Comparison of ENCODE assay signal across 26 cellular contexts in the genomic region with DNA sequence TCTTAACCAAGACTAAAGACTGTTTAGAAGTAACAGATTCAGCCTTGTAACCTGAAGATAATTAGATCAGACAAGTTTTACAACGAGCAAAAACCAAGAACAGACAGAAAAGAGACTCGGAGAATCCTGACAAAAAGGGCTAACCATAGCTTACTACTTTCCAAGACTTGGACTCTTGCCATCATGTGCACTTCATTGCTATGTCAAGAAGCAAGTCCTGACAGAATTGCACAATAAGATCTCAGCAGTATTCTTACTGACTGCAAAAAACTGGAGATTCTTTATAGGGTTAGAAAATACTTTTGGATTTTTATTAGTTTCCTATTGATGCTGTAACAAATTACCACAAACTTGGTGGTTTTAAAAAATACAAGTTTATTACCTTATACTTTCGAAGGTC.
DNase-seq lines count a peak whose midpoint lies in the region; ATAC-seq, FAIRE-seq and TF ChIP-seq lines count a peak whose summit lies in the region.
"Had no signal": no experiment of that assay in that cellular context is flagged by ENCODE, and none has a peak within 500 bp of the region (broad histone marks: within the 10 kb centered on the region; RNA-seq: fewer than 3 reads in every experiment).

No MANE protein-coding gene starts in this region.

- WGBS in HepG2 (ENCODE audit: low lambda C conversion rate) = 13% methylated on average over 3 of the region's 3 CpGs
- WGBS in right lobe of liver (ENCODE audit: insufficient coverage, low coverage, low lambda C conversion rate, missing lambda C conversion rate) = 32% methylated on average over 3 of the region's 3 CpGs

- intact Hi-C loops in HepG2 (cut with micrococcal nuclease; ENCODE audit: unreplicated experiment) (no loop called here), right lobe of liver (cut with DNase I) (no loop called here), left lung (cut with DNase I) (no loop called here)

- no peak overlapping the region for H3K4me2 ChIP-seq in HepG2 (ENCODE audit: low read depth, low read length)
- H3K4me2 ChIP-seq: A549 had no signal

- POLR2A ChIA-PET in HepG2 (lab: Yijun Ruan, JAX) = no interaction called here

- H3K27ac ChIP-seq in HepG2 (ENCODE audit: extremely low read length, insufficient read depth, low read length) (no peak overlapping the region), right lobe of liver (no peak overlapping the region), brain microvascular endothelial cell (no peak overlapping the region), left lung (no peak overlapping the region)
- H3K27ac ChIP-seq: A549, cardiac muscle cell, dorsolateral prefrontal cortex, SJCRH30, stomach, transverse colon had no signal

- H3K4me1 ChIP-seq in HepG2 (ENCODE audit: insufficient read depth, low read length) = no peaks in the 10 kb centered on the region
- no peaks in the 10 kb centered on the region for H3K4me1 ChIP-seq in right lobe of liver
- H3K4me1 ChIP-seq in left lung = no peaks in the 10 kb centered on the region
- H3K4me1 ChIP-seq: A549, BE2C, SJCRH30, stomach, transverse colon had no signal

- no peak overlapping the region for H3K4me3 ChIP-seq in HepG2 (replicated peaks in 1 of 3; ENCODE audit: insufficient read depth in 1 of 3, low read depth in 2 of 3, low read length in 3 of 3)
- H3K4me3 ChIP-seq in right lobe of liver = no peak overlapping the region
- no peak overlapping the region for H3K4me3 ChIP-seq in brain microvascular endothelial cell (ENCODE audit: low read depth, low read length)
- H3K4me3 ChIP-seq in left lung = no peak overlapping the region
- H3K4me3 ChIP-seq: A549, cardiac muscle cell, dorsolateral prefrontal cortex, SJCRH30, stomach, transverse colon had no signal

- H3K27me3 ChIP-seq in HepG2 (ENCODE audit: control insufficient read depth in 1 of 2, insufficient read depth in 2 of 2, low read length in 2 of 2) (no peaks in the 10 kb centered on the region), right lobe of liver (no peaks in the 10 kb centered on the region), brain microvascular endothelial cell (replicated peaks) (no peaks in the 10 kb centered on the region), left lung (no peaks in the 10 kb centered on the region)
- H3K27me3 ChIP-seq: BE2C, cardiac muscle cell, dorsolateral prefrontal cortex, SJCRH30, stomach, transverse colon had no signal

- no peaks in the 10 kb centered on the region for H3K79me2 ChIP-seq in HepG2 (ENCODE audit: insufficient read depth, low read length)

- TF ChIP-seq EP300 in HepG2 (IDR thresholded peaks at IDR 0.05; ENCODE audit: low read depth in 2 of 2, low read length in 2 of 2) (no peak), HepG2 (CRISPR knock-in tag; IDR thresholded peaks at IDR 0.05; ENCODE audit: borderline replicate concordance) (no peak)

- H4K20me1 ChIP-seq in HepG2 (ENCODE audit: insufficient read depth, low read length) = no peaks in the 10 kb centered on the region

- ATAC-seq in HepG2 = no peak
- no peak for ATAC-seq in right lobe of liver
- peak; percentile 54 for ATAC-seq in left lung
- ATAC-seq in HG03469 (IDR thresholded peaks at IDR 0.05; ENCODE audit: unreplicated experiment) = no peak
- no peak for ATAC-seq in HG03108 (IDR thresholded peaks at IDR 0.05; ENCODE audit: unreplicated experiment)
- ATAC-seq: A549; activated T-helper 17 cell treated with anti-CD3 and anti-CD28 coated beads, Interleukin-2, amount 50 U/mL, for 72 hours; naive thymus-derived CD4-positive, alpha-beta T cell; Panc1 had no signal

- CTCF ChIA-PET in HepG2 (lab: Yijun Ruan, JAX; ENCODE audit: low intra/inter-chr PET ratio, low total read pairs) = no interaction called here

- no TSS peak for BruUV-seq in HepG2 (replicated peaks; lab: Mats Ljungman, UMichigan)

- no peaks in the 10 kb centered on the region for H3K36me3 ChIP-seq in HepG2 (replicated peaks in 1 of 2; ENCODE audit: control insufficient read depth in 1 of 2, insufficient read depth in 2 of 2, low read length in 2 of 2)
- no peaks in the 10 kb centered on the region for H3K36me3 ChIP-seq in right lobe of liver
- no peaks in the 10 kb centered on the region for H3K36me3 ChIP-seq in brain microvascular endothelial cell (replicated peaks)
- H3K36me3 ChIP-seq in left lung = no peaks in the 10 kb centered on the region
- H3K36me3 ChIP-seq: BE2C, cardiac muscle cell, SJCRH30, stomach, transverse colon had no signal

- no peak for TF ChIP-seq POLR2A in HepG2 (IDR thresholded peaks at IDR 0.05; ENCODE audit: insufficient read depth in 1 of 2, low read depth in 2 of 2, low read length in 2 of 2)
- no peak for TF ChIP-seq POLR2A in right lobe of liver (IDR thresholded peaks at IDR 0.05)

- no peak for FAIRE-seq in HepG2 (lab: Jason Lieb, UNC)
- FAIRE-seq: A549 had no signal

- H3K9me3 ChIP-seq in HepG2 (ENCODE audit: low read length) = no peaks in the 10 kb centered on the region
- H3K9me3 ChIP-seq in right lobe of liver = no peaks in the 10 kb centered on the region
- H3K9me3 ChIP-seq in left lung = no peaks in the 10 kb centered on the region
- H3K9me3 ChIP-seq: A549, BE2C, SJCRH30, stomach had no signal

- TF ChIP-seq CTCF in HepG2 (CRISPR knock-in tag; IDR thresholded peaks at IDR 0.05) (no peak), right lobe of liver (IDR thresholded peaks at IDR 0.05) (no peak), brain microvascular endothelial cell (IDR thresholded peaks at IDR 0.05; ENCODE audit: low read depth, low read length, missing control alignments) (no peak), left lung (IDR thresholded peaks at IDR 0.05) (no peak)

- TF ChIP-seq RAD21 in HepG2 (CRISPR knock-in tag; IDR thresholded peaks at IDR 0.05) = no peak

- in situ Hi-C loops in HepG2 (cut with HindIII; ENCODE audit: extremely low pct_ligation_motif_present, low pct_unique_long_range_greater_than_20kb) = no loop called here
- in situ Hi-C loops in brain microvascular endothelial cell (cut with HindIII; ENCODE audit: low pct_ligation_motif_present, low sequenced_read_pairs) = no loop called here

- H2AFZ ChIP-seq in HepG2 (ENCODE audit: low read length) = no peak overlapping the region

- no peak overlapping the region for H3K9ac ChIP-seq in HepG2 (ENCODE audit: insufficient read depth, low read depth, low read length)

- DNase-seq in HepG2 (ENCODE audit: low spot score) = no peak
- no peak for DNase-seq in right lobe of liver
- DNase-seq in brain microvascular endothelial cell = peak; percentile 14
- no peak for DNase-seq in left lung
- DNase-seq in activated CD4-positive, alpha-beta T cell treated with anti-CD3 and anti-CD28 coated beads for 48 hours = no peak
- DNase-seq in cerebellar nuclear complex (lab: John Stamatoyannopoulos, UW) = no peak
- DNase-seq: activated CD4-positive, alpha-beta T cell treated with anti-CD3 and anti-CD28 coated beads, Interleukin-2, amount 10 ng/mL, durations not matched to agents 7 days and 5 days; BE2C; DMS53; dorsolateral prefrontal cortex; KG1; kidney glomerular epithelial cell; naive thymus-derived CD4-positive, alpha-beta T cell; NCI-H1048; NCI-H187; NCI-H226; retina; SJCRH30; stomach; transverse colon had no signal

TF ChIP-seq in HepG2, 621 proteins besides CTCF, POLR2A, EP300 and RAD21:
- TF ChIP-seq SOX13 (IDR thresholded peaks at IDR 0.05) (no peak), SOX13 (CRISPR knock-in tag; conservative IDR thresholded peaks at IDR 0.05 in 1 of 2, IDR thresholded peaks at IDR 0.05 in 1 of 2) (no peak), CEBPB (IDR thresholded peaks at IDR 0.05; ENCODE audit: borderline replicate concordance, low read depth, low read length) (0 out of 2 replicates have a peak, but pooled peaks have one; percentile 31), JUN (CRISPR knock-in tag; IDR thresholded peaks at IDR 0.05) (no peak), ZNF17 (CRISPR knock-in tag; IDR thresholded peaks at IDR 0.05) (no peak)
TF ChIP-seq in HepG2: peak in this region for 1.
